27 cellular contexts compared by ENCODE assay signal in the genomic region with DNA sequence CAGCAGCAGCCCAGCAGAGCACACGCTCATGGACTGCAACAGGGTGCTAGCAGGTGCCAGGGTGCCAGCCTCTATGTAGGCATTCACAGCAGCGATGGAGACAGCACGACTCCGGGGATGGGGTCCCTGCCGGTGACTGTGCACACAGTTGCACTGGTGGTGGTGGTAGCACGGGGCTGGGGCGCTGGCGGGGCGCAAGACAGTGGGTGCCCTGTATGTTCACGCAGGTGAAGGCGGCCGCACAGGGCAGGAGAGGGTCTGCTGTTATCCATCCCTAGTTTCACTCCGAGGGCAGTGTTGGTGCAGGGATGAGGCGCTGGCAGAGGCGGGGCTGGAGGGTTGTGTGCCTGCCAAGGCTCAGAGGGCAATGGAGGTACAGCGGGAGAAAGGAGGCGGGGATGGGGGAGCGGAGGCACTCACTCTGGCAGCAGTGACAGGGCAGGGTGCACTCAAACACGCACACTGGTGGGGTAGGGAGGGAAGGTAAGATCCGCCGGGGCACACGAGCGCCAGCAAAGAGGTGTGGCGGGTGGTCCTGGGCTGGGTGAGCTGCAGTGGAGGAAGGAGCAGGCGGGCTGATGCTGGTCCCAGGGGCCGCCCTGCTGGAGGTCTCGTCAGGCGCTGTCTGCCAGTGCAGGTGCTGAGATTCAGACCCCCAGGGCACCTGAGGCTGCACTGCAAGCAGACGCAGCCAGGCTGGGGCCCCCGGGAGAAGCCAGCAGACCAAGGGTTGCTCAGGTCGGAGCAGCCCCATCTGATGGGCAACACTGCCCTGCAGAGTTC.
"Had no signal": no experiment of that assay in that cellular context is flagged by ENCODE, and none has a peak within 500 bp of the region (broad histone marks: within the 10 kb centered on the region; RNA-seq: fewer than 3 reads in every experiment).

No MANE protein-coding gene starts in this region.

- ATAC-seq: activated CD8-positive, alpha-beta memory T cell treated with anti-CD3 and anti-CD28 coated beads, Interleukin-2, amount 10 ng/mL, durations not matched to agents 7 days and 5 days had no signal

- H3K27ac Mint-ChIP-seq: activated CD4-positive, alpha-beta T cell treated with anti-CD3 and anti-CD28 coated beads, Interleukin-2, amount 10 ng/mL, durations not matched to agents 24 days and 14 days; activated CD8-positive, alpha-beta memory T cell treated with anti-CD3 and anti-CD28 coated beads, Interleukin-2, amount 10 ng/mL, durations not matched to agents 7 days and 5 days; activated T-cell treated with anti-CD3 and anti-CD28 coated beads, Interleukin-2, amount 50 U/mL, for 24 hours; activated T-helper 1 cell treated with anti-CD3 and anti-CD28 coated beads, Interleukin-12 subunit alpha, Interleukin-12 subunit beta, Interleukin-2, Interleukin-4 antibody, amounts not matched to agents 30 ng/mL and 10 ng/mL and 1 ng/mL, durations not matched to agents 14 hours and 24 hours and 36 hours had no signal

- H3K9me3 ChIP-seq: Peyer's patch had no signal

- H3K36me3 ChIP-seq: breast epithelium, Peyer's patch had no signal

- H3K4me2 ChIP-seq: KMS-11 had no signal

- H3K4me1 Mint-ChIP-seq: activated CD4-positive, alpha-beta T cell treated with anti-CD3 and anti-CD28 coated beads, Interleukin-2, amount 10 ng/mL, durations not matched to agents 24 days and 14 days; activated CD8-positive, alpha-beta memory T cell treated with anti-CD3 and anti-CD28 coated beads, Interleukin-2, amount 10 ng/mL, durations not matched to agents 7 days and 5 days; activated naive CD4-positive, alpha-beta T cell treated with anti-CD3 and anti-CD28 coated beads, Interleukin-2, amount 50 U/mL, for 24 hours had no signal

- H3K9me3 Mint-ChIP-seq: activated CD4-positive, alpha-beta T cell treated with anti-CD3 and anti-CD28 coated beads, Interleukin-2, amount 10 ng/mL, durations not matched to agents 24 days and 14 days; activated T-helper 1 cell treated with anti-CD3 and anti-CD28 coated beads, Interleukin-12 subunit alpha, Interleukin-12 subunit beta, Interleukin-2, Interleukin-4 antibody, amounts not matched to agents 30 ng/mL and 10 ng/mL and 1 ng/mL, durations not matched to agents 14 hours and 24 hours and 36 hours had no signal

- DNase-seq: activated CD4-positive, alpha-beta T cell treated with anti-CD3 and anti-CD28 coated beads, Interleukin-2, amount 10 ng/mL, durations not matched to agents 24 days and 14 days; activated CD4-positive, alpha-beta T cell treated with anti-CD3 and anti-CD28 coated beads, Interleukin-2, amount 50 U/mL, for 48 hours; activated CD4-positive, CD25-positive, alpha-beta regulatory T cell treated with anti-CD3 and anti-CD28 coated beads, Interleukin-2, amount 50 U/mL, for 72 hours; activated CD8-positive, alpha-beta memory T cell treated with anti-CD3 and anti-CD28 coated beads, Interleukin-2, amount 10 ng/mL, durations not matched to agents 7 days and 5 days; activated effector memory CD4-positive, alpha-beta T cell treated with Interleukin-2 at 50 U/mL for 16 hours; activated naive CD4-positive, alpha-beta T cell; activated T-cell treated with anti-CD3 and anti-CD28 coated beads, Interleukin-2, amount 50 U/mL, for 24 hours; caudate nucleus; NCI-H1092 treated with DMSO at 0.1 percent for 48 hours; NCI-H1417 treated with DMSO at 0.1 percent for 48 hours; NCI-H1694; NCI-H2029; NCI-H2107; NCI-H2171 treated with DMSO at 0.1 percent for 48 hours; NCI-H345; NCI-H510A; NCI-H526 treated with DMSO at 0.1 percent for 48 hours; NCI-H82; NK-92 treated with Interleukin-12 subunit alpha and Interleukin-12 subunit beta, amount 100 ng/mL, for 24 hours; Peyer's patch; SHP77 treated with DMSO at 0.1 percent for 48 hours; T-helper 1 cell had no signal

- H3K9ac ChIP-seq: KMS-11 had no signal

- H3K4me3 Mint-ChIP-seq: activated CD4-positive, alpha-beta T cell treated with anti-CD3 and anti-CD28 coated beads, Interleukin-2, amount 10 ng/mL, durations not matched to agents 24 days and 14 days; activated CD8-positive, alpha-beta memory T cell treated with anti-CD3 and anti-CD28 coated beads, Interleukin-2, amount 10 ng/mL, durations not matched to agents 7 days and 5 days; activated naive CD4-positive, alpha-beta T cell treated with anti-CD3 and anti-CD28 coated beads, Interleukin-2, amount 50 U/mL, for 24 hours; activated T-cell treated with anti-CD3 and anti-CD28 coated beads, Interleukin-2, amount 50 U/mL, for 24 hours; activated T-helper 1 cell treated with anti-CD3 and anti-CD28 coated beads, Interleukin-12 subunit alpha, Interleukin-12 subunit beta, Interleukin-2, Interleukin-4 antibody, amounts not matched to agents 30 ng/mL and 10 ng/mL and 1 ng/mL, durations not matched to agents 14 hours and 24 hours and 36 hours had no signal

- H3K4me3 ChIP-seq: breast epithelium, Peyer's patch had no signal

- H3K4me1 ChIP-seq: breast epithelium, Peyer's patch had no signal

- H3K27ac ChIP-seq: breast epithelium, KMS-11, Peyer's patch, RWPE1 had no signal

- H3K36me3 Mint-ChIP-seq: activated CD8-positive, alpha-beta memory T cell treated with anti-CD3 and anti-CD28 coated beads, Interleukin-2, amount 10 ng/mL, durations not matched to agents 7 days and 5 days had no signal

- H3K27me3 ChIP-seq: breast epithelium, Peyer's patch had no signal
